ENCODE assay signal across 12 cellular contexts in the genomic region with DNA sequence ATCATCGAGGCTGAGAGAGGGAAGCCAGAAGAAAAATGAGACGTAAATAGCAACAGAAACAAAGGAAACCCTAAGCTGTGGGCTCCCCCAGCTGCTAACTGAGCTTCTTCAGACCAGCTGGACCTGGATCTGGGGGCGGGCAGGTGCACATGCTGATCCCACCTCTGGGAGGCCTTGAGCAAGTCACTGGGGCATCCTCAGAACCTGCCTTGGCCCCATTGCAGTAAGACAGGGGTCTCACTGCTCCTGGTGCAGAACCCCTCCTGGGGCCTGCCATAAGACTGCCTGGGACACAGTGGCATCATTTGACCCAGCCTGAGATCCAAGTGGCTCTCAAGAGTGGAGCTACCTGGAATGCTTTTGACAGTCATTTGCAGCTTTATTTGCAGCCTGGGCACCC.
DNase-seq lines count a peak whose midpoint lies in the region; ATAC-seq and TF ChIP-seq lines count a peak whose summit lies in the region.
"Had no signal": no experiment of that assay in that cellular context is flagged by ENCODE, and none has a peak within 500 bp of the region (broad histone marks: within the 10 kb centered on the region; RNA-seq: fewer than 3 reads in every experiment).

No MANE protein-coding gene starts in this region.

- no peak overlapping the region for H3K4me3 Mint-ChIP-seq in activated naive CD4-positive, alpha-beta T cell treated with anti-CD3 and anti-CD28 coated beads for 36 hours

- CTCF ChIA-PET in activated naive CD4-positive, alpha-beta T cell treated with anti-CD3 and anti-CD28 coated beads for 36 hours (lab: Charles Lee): no interaction called here

- in situ Hi-C loops in ACHN (cut with HindIII; ENCODE audit: low pct_ligation_motif_present, low pct_unique_long_range_greater_than_20kb, low sequenced_read_pairs): no loop called here

- H3K36me3 ChIP-seq in Peyer's patch: peaks cover 0 to 83% (median 0%) of the 10 kb centered on the region in 3 donors

- intact Hi-C loops in activated naive CD4-positive, alpha-beta T cell treated with anti-CD3 and anti-CD28 coated beads for 36 hours (cut with micrococcal nuclease): no loop called here
- intact Hi-C loops in left ventricle myocardium superior (cut with micrococcal nuclease): no loop called here
- intact Hi-C loops in sciatic nerve (cut with DNase I): no loop called here

- no peaks in the 10 kb centered on the region for H3K27me3 Mint-ChIP-seq in activated naive CD4-positive, alpha-beta T cell treated with anti-CD3 and anti-CD28 coated beads for 36 hours (ENCODE audit: low read depth)

- no peak for TF ChIP-seq POLR2A in Peyer's patch (IDR thresholded peaks at IDR 0.05)

- no peak overlapping the region for H3K4me3 ChIP-seq in Peyer's patch
- H3K4me3 ChIP-seq: BLaER1 treated with 17β-estradiol and CSF1 and Interleukin-3, amounts not matched to agents 10 nM and 100 nM; K562 had no signal

- no peaks in the 10 kb centered on the region for H3K9me3 Mint-ChIP-seq in activated naive CD4-positive, alpha-beta T cell treated with anti-CD3 and anti-CD28 coated beads for 36 hours

- no peaks in the 10 kb centered on the region for H3K4me1 Mint-ChIP-seq in activated naive CD4-positive, alpha-beta T cell treated with anti-CD3 and anti-CD28 coated beads for 36 hours (ENCODE audit: low read depth)

- H3K27ac ChIP-seq in Peyer's patch: no peak overlapping the region
- H3K27ac ChIP-seq: BLaER1 treated with 17β-estradiol and CSF1 and Interleukin-3, amounts not matched to agents 10 nM and 100 nM had no signal

- no peak for TF ChIP-seq CTCF in Peyer's patch (IDR thresholded peaks at IDR 0.05)

- no peaks in the 10 kb centered on the region for H3K4me1 ChIP-seq in Peyer's patch
- H3K4me1 ChIP-seq: BLaER1 treated with 17β-estradiol and CSF1 and Interleukin-3, amounts not matched to agents 10 nM and 100 nM had no signal

- peak; percentile 2 for DNase-seq in activated naive CD4-positive, alpha-beta T cell treated with anti-CD3 and anti-CD28 coated beads for 36 hours
- DNase-seq in activated naive CD4-positive, alpha-beta T cell treated with Interleukin-2 at 50 U/mL for 16 hours: no peak
- DNase-seq in Peyer's patch: peak in 2 of 3 donors; percentile 24 to 36
- peak; percentile 4 for DNase-seq in left ventricle myocardium superior
- peak; percentile 32 for DNase-seq in sciatic nerve (ENCODE audit: low spot score)
- DNase-seq in ACHN: no peak
- DNase-seq in cortex of kidney (lab: John Stamatoyannopoulos, UW): no peak
- DNase-seq: GDM1; NCI-H187; NK-92 treated with Interleukin-12 subunit alpha and Interleukin-12 subunit beta, amount 100 ng/mL, for 24 hours had no signal

- peaks cover 8% of the 10 kb centered on the region for H3K36me3 Mint-ChIP-seq in activated naive CD4-positive, alpha-beta T cell treated with anti-CD3 and anti-CD28 coated beads for 36 hours (ENCODE audit: low read depth)

- no peak overlapping the region for H3K27ac Mint-ChIP-seq in activated naive CD4-positive, alpha-beta T cell treated with anti-CD3 and anti-CD28 coated beads for 36 hours

- H3K27me3 ChIP-seq in Peyer's patch: no peaks in the 10 kb centered on the region
- H3K27me3 ChIP-seq: BLaER1 treated with 17β-estradiol and CSF1 and Interleukin-3, amounts not matched to agents 10 nM and 100 nM had no signal

- ATAC-seq in left ventricle myocardium superior: no peak
- no peak for ATAC-seq in sciatic nerve
- ATAC-seq: K562 had no signal

- H3K9me3 ChIP-seq in Peyer's patch: no peaks in the 10 kb centered on the region
- H3K9me3 ChIP-seq: BLaER1 treated with 17β-estradiol and CSF1 and Interleukin-3, amounts not matched to agents 10 nM and 100 nM had no signal

Comparison
In these comparisons a context has a peak if more than half of its experiments do, and no peak if none do; other contexts are left out.
1. DNase-seq: peak in activated naive CD4-positive, alpha-beta T cell treated with anti-CD3 and anti-CD28 coated beads for 36 hours (single experiment), Peyer's patch (2 of 3), left ventricle myocardium superior (single experiment) and sciatic nerve (single experiment); none in activated naive CD4-positive, alpha-beta T cell treated with Interleukin-2 at 50 U/mL for 16 hours (single experiment), ACHN (single experiment) and cortex of kidney (single experiment).